ENCODE assay signal across 1 cellular context in genomic region chr2:233566141-233566956, GRCh38.
A peak's percentile ranks its signal among the peaks of the same experiment; 100 is the strongest.
TF ChIP-seq lines count a peak whose summit lies in the region.

Gene USP40 (minus strand): TSS chr2:233566782. CDS start chr2:233565554, 1,228 bp downstream.

TF ChIP-seq in HCT116, 20 proteins besides CTCF, POLR2A, EP300 and RAD21 (continued from another document):
- TF ChIP-seq ZBTB33 (IDR thresholded peaks at IDR 0.05; ENCODE audit: extremely low read depth, insufficient replicate concordance, low read length) (no peak), POLR2AphosphoS5 (IDR thresholded peaks at IDR 0.05; ENCODE audit: low read depth, low read length) (peak; percentile 91), ATF3 (IDR thresholded peaks at IDR 0.05) (no peak), EZH2phosphoT487 (IDR thresholded peaks at IDR 0.05; ENCODE audit: borderline replicate concordance) (no peak), EGR1 (IDR thresholded peaks at IDR 0.05; ENCODE audit: low read depth) (peak; percentile 56; the same call in 1 of the 2 replicates), MAX (IDR thresholded peaks at IDR 0.05) (peak; percentile 17; the same call in 1 of the 2 replicates)
